27 cellular contexts compared by ENCODE assay signal in the genomic region with DNA sequence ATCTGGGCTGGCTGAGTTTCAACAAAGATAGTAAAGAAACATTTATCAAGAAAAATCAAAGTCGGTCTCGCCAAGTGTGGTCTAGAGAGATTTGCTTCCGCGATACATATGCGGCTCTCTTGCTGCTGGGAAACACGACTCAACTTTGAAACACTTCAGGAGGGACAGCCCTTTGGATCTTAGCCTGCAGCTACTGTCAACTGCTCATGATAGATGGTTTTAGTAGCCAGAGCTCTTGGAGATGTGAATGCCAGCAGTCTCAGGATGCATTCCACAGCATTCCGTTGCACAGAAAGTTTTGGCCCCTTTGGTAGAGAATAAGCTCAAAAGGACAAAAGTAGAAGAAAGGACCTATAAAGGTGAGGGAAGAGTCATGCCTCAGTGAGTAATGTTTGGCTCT.
"Had no signal": no experiment of that assay in that cellular context is flagged by ENCODE, and none has a peak within 500 bp of the region (broad histone marks: within the 10 kb centered on the region; RNA-seq: fewer than 3 reads in every experiment).

No MANE protein-coding gene starts in this region.

- H3K27me3 Mint-ChIP-seq: activated CD4-positive, alpha-beta T cell treated with anti-CD3 and anti-CD28 coated beads for 36 hours; activated CD4-positive, alpha-beta T cell treated with anti-CD3 and anti-CD28 coated beads, Interleukin-2, amount 10 ng/mL, durations not matched to agents 7 days and 5 days; activated naive CD4-positive, alpha-beta T cell treated with anti-CD3 and anti-CD28 coated beads, Interleukin-2, amount 50 U/mL, for 24 hours; activated naive CD8-positive, alpha-beta T cell treated with anti-CD3 and anti-CD28 coated beads, Interleukin-2, amount 10 ng/mL, durations not matched to agents 7 days and 5 days; activated T-cell treated with anti-CD3 and anti-CD28 coated beads, Interleukin-2, amount 50 U/mL, for 24 hours had no signal

- H3K27ac Mint-ChIP-seq: activated CD4-positive, alpha-beta T cell treated with anti-CD3 and anti-CD28 coated beads for 36 hours; activated CD4-positive, alpha-beta T cell treated with anti-CD3 and anti-CD28 coated beads, Interleukin-2, amount 10 ng/mL, durations not matched to agents 7 days and 5 days; activated CD8-positive, alpha-beta T cell treated with anti-CD3 and anti-CD28 coated beads, Interleukin-2, amount 10 ng/mL, durations not matched to agents 7 days and 5 days; activated naive CD4-positive, alpha-beta T cell treated with anti-CD3 and anti-CD28 coated beads, Interleukin-2, amount 50 U/mL, for 24 hours; activated naive CD8-positive, alpha-beta T cell treated with anti-CD3 and anti-CD28 coated beads, Interleukin-2, amount 10 ng/mL, durations not matched to agents 7 days and 5 days; activated T-helper 2 cell treated with anti-CD3 and anti-CD28 coated beads, Interferon-gamma antibody, Interleukin-2, Interleukin-4, amounts not matched to agents 10 μg/mL and 5 μg/mL and 100 μg/mL, durations not matched to agents 14 hours and 24 hours and 36 hours; T-helper 1 cell treated with Interleukin-12 subunit alpha and Interleukin-12 subunit beta and Interleukin-4 antibody, amounts not matched to agents 30 μg/mL and 1 μg/mL, for 36 hours; T-helper 2 cell treated with Interferon-gamma antibody and Interleukin-4, amounts not matched to agents 5 μg/mL and 100 μg/mL, for 36 hours had no signal

- ATAC-seq: activated CD4-positive, alpha-beta T cell treated with anti-CD3 and anti-CD28 coated beads for 36 hours; activated CD8-positive, alpha-beta T cell treated with anti-CD3 and anti-CD28 coated beads, Interleukin-2, amount 10 ng/mL, durations not matched to agents 7 days and 5 days; body of pancreas; Panc1 had no signal

- DNase-seq: activated CD4-positive, alpha-beta T cell treated with anti-CD3 and anti-CD28 coated beads, Interleukin-2, amount 10 ng/mL, durations not matched to agents 7 days and 5 days; activated CD4-positive, alpha-beta T cell treated with anti-CD3 and anti-CD28 coated beads, Interleukin-2, amount 50 U/mL, for 48 hours; activated CD8-positive, alpha-beta T cell treated with anti-CD3 and anti-CD28 coated beads, Interleukin-2, amount 10 ng/mL, durations not matched to agents 7 days and 5 days; activated gamma-delta T cell; activated naive CD4-positive, alpha-beta T cell treated with Interleukin-2 at 50 U/mL for 16 hours; activated naive CD8-positive, alpha-beta T cell treated with anti-CD3 and anti-CD28 coated beads, Interleukin-2, amount 10 ng/mL, durations not matched to agents 7 days and 5 days; activated T-cell treated with anti-CD3 and anti-CD28 coated beads, Interleukin-2, amount 50 U/mL, for 24 hours; Karpas-422; MM.1S; NCI-H1092; NCI-H1436 treated with DMSO at 0.1 percent for 48 hours; NCI-H1694 treated with DMSO at 0.1 percent for 48 hours; NCI-H2029; NCI-H345; NCI-H524 treated with DMSO at 0.1 percent for 48 hours; SHP77; SJCRH30 had no signal

- H3K4me3 Mint-ChIP-seq: activated CD4-positive, alpha-beta T cell treated with anti-CD3 and anti-CD28 coated beads for 36 hours; activated CD4-positive, alpha-beta T cell treated with anti-CD3 and anti-CD28 coated beads, Interleukin-2, amount 10 ng/mL, durations not matched to agents 7 days and 5 days; activated CD8-positive, alpha-beta T cell treated with anti-CD3 and anti-CD28 coated beads, Interleukin-2, amount 10 ng/mL, durations not matched to agents 7 days and 5 days; activated naive CD4-positive, alpha-beta T cell treated with anti-CD3 and anti-CD28 coated beads, Interleukin-2, amount 50 U/mL, for 24 hours; activated naive CD8-positive, alpha-beta T cell treated with anti-CD3 and anti-CD28 coated beads, Interleukin-2, amount 10 ng/mL, durations not matched to agents 7 days and 5 days; activated T-cell treated with anti-CD3 and anti-CD28 coated beads, Interleukin-2, amount 50 U/mL, for 24 hours; T-helper 1 cell treated with Interleukin-12 subunit alpha and Interleukin-12 subunit beta and Interleukin-4 antibody, amounts not matched to agents 30 μg/mL and 1 μg/mL, for 36 hours; T-helper 2 cell treated with Interferon-gamma antibody and Interleukin-4, amounts not matched to agents 5 μg/mL and 100 μg/mL, for 36 hours had no signal

- H3K36me3 ChIP-seq: ascending aorta, breast epithelium, SJCRH30 had no signal

- H3K9me3 ChIP-seq: body of pancreas, SJCRH30 had no signal

- H3K27ac ChIP-seq: ascending aorta, body of pancreas, breast epithelium, SJCRH30, SK-N-MC had no signal

- H3K4me1 ChIP-seq: ascending aorta, body of pancreas, breast epithelium, SJCRH30 had no signal

- H3K4me3 ChIP-seq: ascending aorta, body of pancreas, breast epithelium, SJCRH30, SK-N-MC had no signal

- H3K27me3 ChIP-seq: ascending aorta, body of pancreas, SJCRH30 had no signal
